ENCODE assay signal across 29 cellular contexts in genomic region chr11:64529559-64530520, GRCh38. TPM values are rescaled to one million over a fixed set of nuclear protein-coding genes. Genes with fewer than 3 reads are reported as not detected.
A peak's percentile ranks its signal among the peaks of the same experiment; 100 is the strongest.
DNase-seq lines count a peak whose midpoint lies in the region; ATAC-seq, FAIRE-seq and TF ChIP-seq lines count a peak whose summit lies in the region.
"Had no signal": no experiment of that assay in that cellular context is flagged by ENCODE, and none has a peak within 500 bp of the region (broad histone marks: within the 10 kb centered on the region; RNA-seq: fewer than 3 reads in every experiment).

No MANE protein-coding gene starts in this region.

- CTCF ChIA-PET in H1 (lab: Charles Lee; ENCODE audit: partially characterized antibody) = interaction anchor here (1.3 to 9.6 kb wide), 3 partner anchors 12 to 120 kb away, joined by 4 to 57 read pairs (median 32); no protein-coding TSS in a partner anchor

- H3K27me3 Mint-ChIP-seq in neural progenitor cell (ENCODE audit: insufficient read depth, low read depth) = peaks cover 16% of the 10 kb centered on the region

- H3K9me3 ChIP-seq in H1 (ENCODE audit: insufficient read depth in 2 of 2, low read depth in 1 of 2, low read length in 1 of 2) (no peaks in the 10 kb centered on the region), neural progenitor cell (ENCODE audit: low read depth) (no peaks in the 10 kb centered on the region)
- H3K9me3 ChIP-seq: BE2C, HAP-1, Peyer's patch had no signal

- TF ChIP-seq EP300 in H1 (IDR thresholded peaks at IDR 0.05; ENCODE audit: borderline replicate concordance in 1 of 2, low read depth in 2 of 2, low read length in 2 of 2) = no peak

- no peak overlapping the region for H2BK120ac ChIP-seq in H1 (replicated peaks; ENCODE audit: low read depth, low read length)

- no peaks in the 10 kb centered on the region for H3K79me2 ChIP-seq in H1 (ENCODE audit: control insufficient read depth in 1 of 2, insufficient read depth in 2 of 2, low read length in 2 of 2)
- no peaks in the 10 kb centered on the region for H3K79me2 ChIP-seq in neural progenitor cell (ENCODE audit: low read depth)

- DNase-seq in D721Med (ENCODE audit: insufficient read length, low spot score) (peak; percentile 66), NCI-H524 treated with DMSO at 0.1 percent for 48 hours (lab: John Stamatoyannopoulos, UW) (peak; percentile 77), H1 (ENCODE audit: low read depth in 1 of 2, low spot score in 2 of 2) (no peak), neural progenitor cell (ENCODE audit: low spot score) (no peak), omental fat pad (ENCODE audit: low spot score) (no peak), NCI-H526 treated with DMSO at 0.1 percent for 48 hours (lab: John Stamatoyannopoulos, UW) (no peak), NCI-H2171 treated with DMSO at 0.1 percent for 48 hours (lab: John Stamatoyannopoulos, UW) (no peak)
- DNase-seq: 8988T; ACHN; BE2C; CD8-positive, alpha-beta memory T cell; DMS79 treated with DMSO at 0.1 percent for 48 hours; GM23248; NCI-H1092; NCI-H1417 treated with DMSO at 0.1 percent for 48 hours; NCI-H1694 treated with DMSO at 0.1 percent for 48 hours; NCI-H2081; NCI-H2171; NCI-H345; NCI-H510A treated with DMSO at 0.1 percent for 48 hours; OCI-M1; SHP77 treated with DMSO at 0.1 percent for 48 hours had no signal

- TF ChIP-seq RAD21 in H1 (IDR thresholded peaks at IDR 0.05 in 1 of 2, conservative IDR thresholded peaks at IDR 0.05 in 1 of 2; ENCODE audit: low read depth in 2 of 2, low read length in 2 of 2) = no peak

- no peak overlapping the region for H3K18ac ChIP-seq in H1 (ENCODE audit: extremely low read depth, low read length)

- no peak for TF ChIP-seq POLR2A in H1 (IDR thresholded peaks at IDR 0.05; ENCODE audit: control extremely low read depth in 1 of 2, low read depth in 2 of 2, low read length in 2 of 2)

- H3K4ac ChIP-seq in H1 (replicated peaks; ENCODE audit: insufficient read length, low read depth, low read length) = no peak overlapping the region

- TF ChIP-seq CTCF in D721Med (IDR thresholded peaks at IDR 0.05; ENCODE audit: insufficient read depth, missing control alignments) (no peak), H1 (IDR thresholded peaks at IDR 0.05; ENCODE audit: control extremely low read depth in 1 of 3, insufficient read depth in 1 of 3, low read depth in 1 of 3, low read length in 3 of 3) (no peak), neural progenitor cell (IDR thresholded peaks at IDR 0.05) (no peak), omental fat pad (IDR thresholded peaks at IDR 0.05) (no peak)

- no peaks in the 10 kb centered on the region for H3K36me3 Mint-ChIP-seq in neural progenitor cell
- H3K36me3 Mint-ChIP-seq: CD8-positive, alpha-beta memory T cell had no signal

- H4K20me1 ChIP-seq in H1 (replicated peaks in 1 of 2; ENCODE audit: control insufficient read depth in 1 of 2, insufficient read depth in 2 of 2, low read length in 2 of 2) (no peaks in the 10 kb centered on the region), neural progenitor cell (ENCODE audit: low read depth) (no peaks in the 10 kb centered on the region)

- H4K91ac ChIP-seq in H1 (replicated peaks; ENCODE audit: insufficient read length, low read length) = no peak overlapping the region

- H3K14ac ChIP-seq in H1 (ENCODE audit: insufficient read length) = no peak overlapping the region

- H3K4me1 ChIP-seq in H1 (replicated peaks in 1 of 4; ENCODE audit: control insufficient read depth in 3 of 4, insufficient read depth in 4 of 4, low read length in 3 of 4) = no peaks in the 10 kb centered on the region
- H3K4me1 ChIP-seq in neural progenitor cell = no peaks in the 10 kb centered on the region
- H3K4me1 ChIP-seq: BE2C, HAP-1, Peyer's patch had no signal

- no peak overlapping the region for H3K4me3 ChIP-seq in H1 (ENCODE audit: extremely low read depth in 1 of 4, insufficient read depth in 2 of 4, low read depth in 3 of 4, low read length in 4 of 4)
- no peak overlapping the region for H3K4me3 ChIP-seq in neural progenitor cell
- H3K4me3 ChIP-seq: GM23248, HAP-1, Peyer's patch, SK-N-MC had no signal

- H2BK20ac ChIP-seq in H1 (ENCODE audit: low read length) = no peak overlapping the region

- H3K36me3 ChIP-seq in H1 (ENCODE audit: control insufficient read depth in 2 of 4, insufficient read depth in 4 of 4, low read length in 3 of 4) (no peaks in the 10 kb centered on the region; a peak in 1 of 8 replicates), neural progenitor cell (no peaks in the 10 kb centered on the region)
- H3K36me3 ChIP-seq: BE2C, HAP-1, Peyer's patch had no signal

- H4K5ac ChIP-seq in H1 (ENCODE audit: insufficient read length, low read depth, low read length) = no peak overlapping the region

- H3K4me3 Mint-ChIP-seq in neural progenitor cell = peak overlapping the region; percentile 33
- H3K4me3 Mint-ChIP-seq: CD14-positive monocyte; CD8-positive, alpha-beta memory T cell had no signal

- H3K4me1 Mint-ChIP-seq in neural progenitor cell = peaks cover 4% of the 10 kb centered on the region
- H3K4me1 Mint-ChIP-seq: CD8-positive, alpha-beta memory T cell had no signal

- H2AFZ ChIP-seq in H1 (ENCODE audit: low read length) = no peak overlapping the region
- H2AFZ ChIP-seq in neural progenitor cell (replicated peaks) = no peak overlapping the region
- H2AFZ ChIP-seq: GM23248 had no signal

- H3K9me3 Mint-ChIP-seq in neural progenitor cell = peaks cover 2% of the 10 kb centered on the region
- H3K9me3 Mint-ChIP-seq: CD8-positive, alpha-beta memory T cell had no signal

- peak; percentile 76 for FAIRE-seq in D721Med (lab: Jason Lieb, UNC)
- FAIRE-seq in H1 (lab: Jason Lieb, UNC) = no peak
- FAIRE-seq: GM12892, GM19239 had no signal

- no peak overlapping the region for H3K56ac ChIP-seq in H1 (replicated peaks; ENCODE audit: insufficient read length, low read depth, low read length)

- H3F3A ChIP-seq in neural progenitor cell (ENCODE audit: low read depth) = no peaks in the 10 kb centered on the region

- no peaks in the 10 kb centered on the region for H3K79me1 ChIP-seq in H1 (ENCODE audit: low read depth, low read length)

- no peak overlapping the region for H2BK12ac ChIP-seq in H1 (ENCODE audit: low read depth, low read length)

- H2BK15ac ChIP-seq in H1 (ENCODE audit: low read length) = no peak overlapping the region

- ATAC-seq in omental fat pad (ENCODE audit: low FRiP score) (no peak), GM18867 (IDR thresholded peaks at IDR 0.05; ENCODE audit: unreplicated experiment) (no peak)

- no peak overlapping the region for H3K23ac ChIP-seq in H1 (ENCODE audit: insufficient read length)

- H3K27me3 ChIP-seq in H1 (replicated peaks in 1 of 4; ENCODE audit: control insufficient read depth in 3 of 4, extremely low read depth in 1 of 4, insufficient read depth in 3 of 4, low read length in 3 of 4) = peaks cover 0 to 7% (median 1%) of the 10 kb centered on the region in 4 experiments; a peak in 3 of 7 replicates
- peaks cover 5% of the 10 kb centered on the region for H3K27me3 ChIP-seq in neural progenitor cell
- H3K27me3 ChIP-seq: Peyer's patch had no signal

- peak overlapping the region; percentile 12; the same call in 1 of the 2 replicates for H4K8ac ChIP-seq in H1 (ENCODE audit: extremely low read depth, insufficient read depth, low read length)

- no peak overlapping the region for H3K9ac ChIP-seq in H1 (replicated peaks in 1 of 4; ENCODE audit: extremely low read depth in 1 of 4, low read depth in 3 of 4, low read length in 3 of 4)
- no peak overlapping the region for H3K9ac ChIP-seq in neural progenitor cell
- H3K9ac ChIP-seq: GM23248 had no signal

- WGBS in H1 (ENCODE audit: extremely low coverage in 1 of 2, insufficient coverage in 1 of 2, insufficient read length in 1 of 2, insufficient replicate concordance in 2 of 2, low coverage in 1 of 2, low lambda C conversion rate in 2 of 2, missing lambda C conversion rate in 1 of 2), 2 experiments = 87% methylated on average over 26 of the region's 27 CpGs; no CpG with 5 or more reads in 1 of the 2 experiments

- POLR2A ChIA-PET in H1 (lab: Charles Lee; ENCODE audit: partially characterized antibody) = no interaction called here

- H3K27ac ChIP-seq in H1 (ENCODE audit: low read depth, low read length) (no peak overlapping the region), neural progenitor cell (no peak overlapping the region)
- H3K27ac ChIP-seq: GM23248, Peyer's patch, SK-N-MC had no signal

- H3K23me2 ChIP-seq in H1 (ENCODE audit: low read depth, low read length) = no peaks in the 10 kb centered on the region

- no peak overlapping the region for H3K4me2 ChIP-seq in H1 (ENCODE audit: insufficient read depth in 1 of 2, low read depth in 2 of 2, low read length in 2 of 2)
- no peak overlapping the region for H3K4me2 ChIP-seq in neural progenitor cell

- no peak overlapping the region for H2BK5ac ChIP-seq in H1 (ENCODE audit: low read depth, low read length)

- no peak overlapping the region for H3K27ac Mint-ChIP-seq in neural progenitor cell
- H3K27ac Mint-ChIP-seq: CD8-positive, alpha-beta memory T cell had no signal

- H2AK5ac ChIP-seq in H1 (ENCODE audit: low read depth, low read length) = no peak overlapping the region

TF ChIP-seq in H1, 55 proteins besides CTCF, POLR2A, EP300 and RAD21 (continues in another document):
- TF ChIP-seq SP2 (IDR thresholded peaks at IDR 0.05; ENCODE audit: low read length) (no peak), USF2 (IDR thresholded peaks at IDR 0.05; ENCODE audit: low read length) (no peak), CREB1 (IDR thresholded peaks at IDR 0.05) (no peak), BCL11A (IDR thresholded peaks at IDR 0.05; ENCODE audit: low read depth in 2 of 2, low read length in 2 of 2) (no peak), NANOG (IDR thresholded peaks at IDR 0.05; ENCODE audit: insufficient read depth, low read depth, low read length, poor library complexity, severe bottlenecking) (no peak), ASH2L (IDR thresholded peaks at IDR 0.05; ENCODE audit: low read length) (no peak)

RNA-seq across cellular contexts. Expression of gene SLC22A11, which starts 25.9 kb away (rescaled TPM):
- total RNA-seq in H1 (2021; fragmentation: NEBNext Ultra II Directional; extraction: Animal tissue kit (Norgen Biotek cat#: 25700)) = not detected in 2 replicates
- 0.05 TPM in 1 of 2 replicates, not detected in the other for polyA plus RNA-seq in H1 (2011; rRNA removed)
- not detected for polyA plus RNA-seq in H1 (2011; cell fraction: cytosol; rRNA removed)
- not detected for polyA plus RNA-seq in H1 (2011; cell fraction: nucleus; rRNA removed)
- polyA plus RNA-seq in H1 (2012, experiment 1 of 2) = not detected in 4 replicates
- not detected for polyA plus RNA-seq in H1 (2012, experiment 2 of 2)
- 0.04 TPM for polyA plus RNA-seq in H1 (2013, experiment 1 of 2)
- not detected for polyA plus RNA-seq in H1 (2013, experiment 2 of 2)
- polyA minus RNA-seq in H1 (2011; rRNA and poly(A)+ RNA removed) = not detected in 2 replicates
- polyA minus RNA-seq in H1 (2011; cell fraction: cytosol; rRNA and poly(A)+ RNA removed) = not detected
- polyA minus RNA-seq in H1 (2011; cell fraction: nucleus; rRNA and poly(A)+ RNA removed) = not detected
- not detected in 2 replicates for total RNA-seq in neural progenitor cell (ENCODE audit: low replicate concordance)
- not detected for total RNA-seq in omental fat pad
- total RNA-seq: CD8-positive, alpha-beta memory T cell; GM23248; Peyer's patch had no signal
- polyA plus RNA-seq: CD14-positive monocyte; CD8-positive, alpha-beta memory T cell; GM23248 had no signal

Comparison
In these comparisons a context has a peak if more than half of its experiments do, and no peak if none do; other contexts are left out.
1. DNase-seq: peak in D721Med (single experiment) and NCI-H524 treated with DMSO at 0.1 percent for 48 hours (single experiment); none in H1 (0 of 2), neural progenitor cell (single experiment), omental fat pad (single experiment), NCI-H526 treated with DMSO at 0.1 percent for 48 hours (single experiment) and NCI-H2171 treated with DMSO at 0.1 percent for 48 hours (single experiment).